ENCODE assay signal across 18 cellular contexts in genomic region chr9:109286981-109287380, GRCh38. TPM values are rescaled to one million over a fixed set of nuclear protein-coding genes. Genes with fewer than 3 reads are reported as not detected.
DNase-seq lines count a peak whose midpoint lies in the region; ATAC-seq and TF ChIP-seq lines count a peak whose summit lies in the region.
"Had no signal": no experiment of that assay in that cellular context is flagged by ENCODE, and none has a peak within 500 bp of the region (broad histone marks: within the 10 kb centered on the region; RNA-seq: fewer than 3 reads in every experiment).

No MANE protein-coding gene starts in this region.

- H2BK5ac ChIP-seq in trophoblast cell (ENCODE audit: low read depth, low read length, poor library complexity), result no peak overlapping the region

- no peak for ATAC-seq in upper lobe of left lung (ENCODE audit: low FRiP score in 2 of 2)

- no peak for TF ChIP-seq EP300 in upper lobe of left lung (IDR thresholded peaks at IDR 0.05)

- H2BK120ac ChIP-seq in trophoblast cell (ENCODE audit: insufficient read depth, low read length, poor library complexity), result no peak overlapping the region

- no peak overlapping the region for H2AK5ac ChIP-seq in trophoblast cell (ENCODE audit: low read length)

- TF ChIP-seq CTCF in cardiac muscle cell (IDR thresholded peaks at IDR 0.05; ENCODE audit: low read depth, low read length), result no peak
- TF ChIP-seq CTCF in upper lobe of left lung (IDR thresholded peaks at IDR 0.05), result no peak

- H2AFZ ChIP-seq in trophoblast cell (ENCODE audit: insufficient read depth, low read length, poor library complexity), result no peak overlapping the region

- no peaks in the 10 kb centered on the region for H3K79me1 ChIP-seq in trophoblast cell (ENCODE audit: low read length)

- no peak overlapping the region for H3K23ac ChIP-seq in trophoblast cell (ENCODE audit: low read length)

- peak overlapping the region; percentile 31 for H3K4me2 ChIP-seq in skeletal muscle satellite cell (ENCODE audit: low read length)
- H3K4me2 ChIP-seq in trophoblast cell (ENCODE audit: low read length), result no peak overlapping the region

- H3K36me3 ChIP-seq in SJSA1 (no peaks in the 10 kb centered on the region), cardiac muscle cell (no peaks in the 10 kb centered on the region), skeletal muscle satellite cell (ENCODE audit: insufficient read depth, low read length) (no peaks in the 10 kb centered on the region), trophoblast cell (ENCODE audit: control insufficient read depth in 1 of 2, insufficient read depth in 2 of 2, low read length in 2 of 2) (no peaks in the 10 kb centered on the region), upper lobe of left lung (no peaks in the 10 kb centered on the region)
- H3K36me3 ChIP-seq: lower lobe of right lung, ovary had no signal

- peaks cover 3% of the 10 kb centered on the region for H3K79me2 ChIP-seq in trophoblast cell (ENCODE audit: control insufficient read depth, insufficient read depth, low read length, poor library complexity)

- H3K27ac ChIP-seq in SJSA1 (peak overlapping the region; percentile 13; the same call in 1 of the 2 replicates), cardiac muscle cell (peak overlapping the region; percentile 27), trophoblast cell (ENCODE audit: low read depth, low read length) (no peak overlapping the region), upper lobe of left lung (peak overlapping the region in 2 of 4 donors; percentile 5 to 49)
- H3K27ac ChIP-seq: lower lobe of right lung, ovary, SK-N-MC had no signal

- H3K4me3 ChIP-seq in SJSA1, result no peak overlapping the region
- H3K4me3 ChIP-seq in cardiac muscle cell, result no peak overlapping the region
- H3K4me3 ChIP-seq in skeletal muscle satellite cell (ENCODE audit: low read length), result no peak overlapping the region
- H3K4me3 ChIP-seq in trophoblast cell (ENCODE audit: low read depth, low read length), result no peak overlapping the region
- H3K4me3 ChIP-seq in upper lobe of left lung, result no peak overlapping the region
- H3K4me3 ChIP-seq: lower lobe of right lung, ovary, SK-N-MC had no signal

- H3K14ac ChIP-seq in trophoblast cell (ENCODE audit: low read length), result no peak overlapping the region

- H3K27me3 ChIP-seq in SJSA1 (replicated peaks) (no peaks in the 10 kb centered on the region), cardiac muscle cell (no peaks in the 10 kb centered on the region), skeletal muscle satellite cell (ENCODE audit: control insufficient read depth, insufficient read depth, low read length) (peaks cover 14% of the 10 kb centered on the region), trophoblast cell (ENCODE audit: insufficient read depth, low read length) (no peaks in the 10 kb centered on the region), upper lobe of left lung (no peaks in the 10 kb centered on the region)
- H3K27me3 ChIP-seq: ovary had no signal

- H3K9ac ChIP-seq in skeletal muscle satellite cell (ENCODE audit: low read depth, low read length), result no peak overlapping the region
- H3K9ac ChIP-seq in trophoblast cell (ENCODE audit: low read length), result no peak overlapping the region

- H4K12ac ChIP-seq in trophoblast cell (ENCODE audit: low read depth, low read length), result no peak overlapping the region

- H3K9me3 ChIP-seq in SJSA1 (replicated peaks), result no peaks in the 10 kb centered on the region
- no peaks in the 10 kb centered on the region for H3K9me3 ChIP-seq in cardiac muscle cell (ENCODE audit: low read depth)
- H3K9me3 ChIP-seq in skeletal muscle satellite cell (replicated peaks; ENCODE audit: low read length), result no peaks in the 10 kb centered on the region
- H3K9me3 ChIP-seq in trophoblast cell (ENCODE audit: insufficient read depth, low read depth, low read length), result no peaks in the 10 kb centered on the region
- H3K9me3 ChIP-seq in upper lobe of left lung, result no peaks in the 10 kb centered on the region
- H3K9me3 ChIP-seq: lower lobe of right lung, ovary had no signal

- no peak overlapping the region for H2BK12ac ChIP-seq in trophoblast cell (ENCODE audit: low read length)

- TF ChIP-seq POLR2A in upper lobe of left lung (IDR thresholded peaks at IDR 0.05), result no peak

- H4K91ac ChIP-seq in trophoblast cell (ENCODE audit: low read depth, low read length), result no peak overlapping the region

- DNase-seq in GM04503 (ENCODE audit: low read depth) (peak; percentile 21), SJSA1 (ENCODE audit: low read depth in 1 of 2, low spot score in 2 of 2) (no peak), cardiac muscle cell (ENCODE audit: low read depth in 1 of 2, low spot score in 1 of 2) (peak; percentile 13 to 15), trophoblast cell (no peak), upper lobe of left lung (no peak)
- no peak for DNase-seq in effector CD8-positive, alpha-beta T cell (lab: John Stamatoyannopoulos, UW)
- DNase-seq: activated CD4-positive, alpha-beta T cell treated with anti-CD3 and anti-CD28 coated beads for 1 hour; amniotic stem cell; CD4-positive, CD25-positive, alpha-beta regulatory T cell; DMS79 treated with DMSO at 0.1 percent for 48 hours; foreskin melanocyte; lower lobe of right lung; NCI-H1930; NCI-H526; ovary; T1000 had no signal

- no peak overlapping the region for H4K8ac ChIP-seq in trophoblast cell (ENCODE audit: low read depth, low read length)

- H3K4ac ChIP-seq in trophoblast cell (ENCODE audit: low read depth, low read length), result no peak overlapping the region

- no peak overlapping the region for H3K18ac ChIP-seq in trophoblast cell (ENCODE audit: low read length)

- peaks cover 9% of the 10 kb centered on the region for H3K4me1 ChIP-seq in SJSA1 (replicated peaks)
- H3K4me1 ChIP-seq in cardiac muscle cell (ENCODE audit: low read depth), result peaks cover 5% of the 10 kb centered on the region
- H3K4me1 ChIP-seq in skeletal muscle satellite cell (ENCODE audit: control insufficient read depth, insufficient read depth, low read length), result peaks cover 10% of the 10 kb centered on the region
- H3K4me1 ChIP-seq in trophoblast cell (ENCODE audit: control insufficient read depth in 1 of 2, insufficient read depth in 2 of 2, low read length in 2 of 2), result peaks cover 0 to 4% of the 10 kb centered on the region in 2 experiments
- peaks cover 0 to 26% (median 4%) of the 10 kb centered on the region in 4 donors for H3K4me1 ChIP-seq in upper lobe of left lung

RNA-seq across cellular contexts. Expression of gene EPB41L4B, which starts 33.9 kb away (rescaled TPM):
- total RNA-seq in SJSA1 (2014; rRNA removed; shearing (Covaris generic)), result 1.8 and 4.1 TPM in 2 replicates
- 2.0 and 2.1 TPM in 2 replicates for total RNA-seq in cardiac muscle cell
- 2.1 and 4.7 TPM in 2 replicates for polyA plus RNA-seq in cardiac muscle cell
- under 0.01 TPM in 2 replicates for total RNA-seq in skeletal muscle satellite cell (2012; rRNA removed)
- 23.7 and 24.0 TPM in 2 replicates for polyA plus RNA-seq in trophoblast cell (2013)
- total RNA-seq in upper lobe of left lung, result 10 to 100 TPM in 3 of 6 donors, 1 to 10 TPM in 3; 8.3 to 28.0 (median 10.9) TPM
- total RNA-seq: CD4-positive, CD25-positive, alpha-beta regulatory T cell had no signal
- polyA plus RNA-seq: CD4-positive, CD25-positive, alpha-beta regulatory T cell had no signal

Comparison
In these comparisons a context has a peak if more than half of its experiments do, and no peak if none do; other contexts are left out.
1. DNase-seq: peak in GM04503 (single experiment) and cardiac muscle cell (2 of 2); none in SJSA1 (0 of 2), effector CD8-positive, alpha-beta T cell (single experiment), trophoblast cell (0 of 2) and upper lobe of left lung (0 of 2).